In genomic region chr14:91113829-91114078, GRCh38 we compare ENCODE assay signal across 8 cellular contexts. TPM values are rescaled to one million over a fixed set of nuclear protein-coding genes. Genes with fewer than 3 reads are reported as not detected.
DNase-seq lines count a peak whose midpoint lies in the region; ATAC-seq, FAIRE-seq and TF ChIP-seq lines count a peak whose summit lies in the region.

Gene DGLUCY (plus strand): TSS chr14:91114073. CDS start chr14:91160295, 46,222 bp downstream.

- no peak for FAIRE-seq in pancreas (lab: Jason Lieb, UNC)

- H3K9me3 ChIP-seq in GM23248 (ENCODE audit: low read depth) (no peaks in the 10 kb centered on the region), pancreas (no peaks in the 10 kb centered on the region)

- peak within 1 kb of the TSS; percentile 97 for H3K4me2 ChIP-seq in GM23248 (ENCODE audit: unreplicated experiment)

- H3K27ac ChIP-seq in GM23248 (peak within 1 kb of the TSS; percentile 79), pancreas (peak within 1 kb of the TSS; percentile 73 to 96 (median 93))

- H3K4me3 ChIP-seq in GM12864 (ENCODE audit: low read depth, low read length): peak within 1 kb of the TSS; percentile 75
- peak within 1 kb of the TSS; percentile 80 for H3K4me3 ChIP-seq in GM23248
- peak within 1 kb of the TSS; percentile 55 for H3K4me3 ChIP-seq in LNCaP clone FGC (ENCODE audit: low read depth, low read length)
- peak within 1 kb of the TSS; percentile 26 to 74 (median 60) for H3K4me3 ChIP-seq in pancreas

- peak within 1 kb of the TSS; percentile 89 for H3K9ac ChIP-seq in GM23248

- H3K9me3 Mint-ChIP-seq in activated naive CD4-positive, alpha-beta T cell treated with anti-CD3 and anti-CD28 coated beads, Interleukin-2, amount 50 U/mL, for 24 hours: peaks cover 5% of the 10 kb centered on the region

- peak; percentile 95 for ATAC-seq in Right ventricle myocardium inferior
- peak; percentile 89 to 92 (median 90) for ATAC-seq in pancreas

- peak within 1 kb of the TSS; percentile 86 for H2AFZ ChIP-seq in GM23248

- intact Hi-C loops in Right ventricle myocardium inferior (cut with DNase I): loop anchor here (1.0 to 2.0 kb wide), 2 partner anchors 53 to 59 kb away; partner anchors contain the start of gene RPS6KA5
- intact Hi-C loops in pancreas (cut with DNase I): no loop called here

- H3F3A ChIP-seq in GM23248 (ENCODE audit: insufficient read depth): no peaks in the 10 kb centered on the region

- 0% methylated on average over 5 of the region's 5 CpGs for WGBS in GM23248 (ENCODE audit: low coverage in 1 of 2, low lambda C conversion rate in 2 of 2, missing lambda C conversion rate in 2 of 2), 2 experiments
- WGBS in pancreas, 2 donors: 1% methylated on average over 5 of the region's 5 CpGs

- no peaks in the 10 kb centered on the region for H3K9me2 ChIP-seq in GM23248 (ENCODE audit: insufficient read depth)

- no peaks in the 10 kb centered on the region for H3K79me2 ChIP-seq in GM23248 (ENCODE audit: insufficient read depth)

- H3K36me3 ChIP-seq in GM23248 (ENCODE audit: low read depth) (no peaks in the 10 kb centered on the region), pancreas (no peaks in the 10 kb centered on the region)

- H4K20me1 ChIP-seq in GM23248 (ENCODE audit: insufficient read depth): no peaks in the 10 kb centered on the region

- H3K27ac Mint-ChIP-seq in activated naive CD4-positive, alpha-beta T cell treated with anti-CD3 and anti-CD28 coated beads, Interleukin-2, amount 50 U/mL, for 24 hours: peak within 1 kb of the TSS; percentile 100

- H3K4me1 Mint-ChIP-seq in activated naive CD4-positive, alpha-beta T cell treated with anti-CD3 and anti-CD28 coated beads, Interleukin-2, amount 50 U/mL, for 24 hours: peaks cover 75% of the 10 kb centered on the region

- H3K36me3 Mint-ChIP-seq in activated naive CD4-positive, alpha-beta T cell treated with anti-CD3 and anti-CD28 coated beads, Interleukin-2, amount 50 U/mL, for 24 hours: peaks cover 5% of the 10 kb centered on the region

- H3K4me1 ChIP-seq in GM23248 (ENCODE audit: insufficient read depth) (peaks cover 4% of the 10 kb centered on the region; the same call in 1 of the 2 replicates), pancreas (peaks cover 5 to 31% (median 5%) of the 10 kb centered on the region in 3 donors)

- TF ChIP-seq CTCF in GM12864 (IDR thresholded peaks at IDR 0.05; ENCODE audit: low read depth, low read length, missing control alignments) (no peak), LNCaP clone FGC (IDR thresholded peaks at IDR 0.05; ENCODE audit: control insufficient read depth, extremely low read depth, insufficient read depth) (no peak), pancreas (IDR thresholded peaks at IDR 0.05) (no peak)

- in situ Hi-C loops in GM23248 (cut with MboI): no loop called here

- peak; percentile 61 for DNase-seq in GM12864 (ENCODE audit: low read depth)
- DNase-seq in GM23248: peak; percentile 93
- no peak for DNase-seq in LNCaP clone FGC (ENCODE audit: low read depth)
- peak; percentile 91 for DNase-seq in Right ventricle myocardium inferior (ENCODE audit: missing footprints)
- peak in 3 of 6 donors; percentile 73 to 90 (median 85) for DNase-seq in pancreas
- no peak for DNase-seq in NCI-H1048 (lab: John Stamatoyannopoulos, UW)
- DNase-seq in NCI-H510A treated with DMSO at 0.1 percent for 48 hours (lab: John Stamatoyannopoulos, UW): no peak

- H3K27me3 Mint-ChIP-seq in activated naive CD4-positive, alpha-beta T cell treated with anti-CD3 and anti-CD28 coated beads, Interleukin-2, amount 50 U/mL, for 24 hours: no peaks in the 10 kb centered on the region

- H3K27me3 ChIP-seq in GM23248 (replicated peaks; ENCODE audit: insufficient read depth) (no peaks in the 10 kb centered on the region), pancreas (no peaks in the 10 kb centered on the region)

- peak within 1 kb of the TSS; percentile 99 for H3K4me3 Mint-ChIP-seq in activated naive CD4-positive, alpha-beta T cell treated with anti-CD3 and anti-CD28 coated beads, Interleukin-2, amount 50 U/mL, for 24 hours

RNA-seq across cellular contexts. Expression of gene DGLUCY, which starts in this region (rescaled TPM):
- 15.2 and 28.5 TPM in 2 replicates for total RNA-seq in GM23248 (2014; rRNA removed; shearing (Covaris generic))
- 15.7 and 17.1 TPM in 2 replicates for polyA plus RNA-seq in GM23248 (2016; fragmentation: Nextera tagmentation; extraction: Ambion mirVana)
- 202 TPM for total RNA-seq in Right ventricle myocardium inferior
- 10 to 100 TPM; 11.9 to 43.4 (median 21.4) TPM for total RNA-seq in pancreas
- polyA plus RNA-seq in pancreas: 10 to 100 TPM; 24.9 to 31.9 TPM

Comparison
In these comparisons a context has a peak if more than half of its experiments do, and no peak if none do; other contexts are left out.
1. DNase-seq: peak in GM12864 (single experiment), GM23248 (single experiment) and Right ventricle myocardium inferior (single experiment); none in LNCaP clone FGC (single experiment), NCI-H1048 (single experiment) and NCI-H510A treated with DMSO at 0.1 percent for 48 hours (single experiment).
2. Peak in every context shown above with its lines, with median percentiles within 50 percentile points of each other: H3K4me3 ChIP-seq.